ENCODE assay signal across 8 cellular contexts in genomic region chr5:132674671-132675506, GRCh38. TPM values are rescaled to one million over a fixed set of nuclear protein-coding genes. Genes with fewer than 3 reads are reported as not detected.
DNase-seq lines count a peak whose midpoint lies in the region; ATAC-seq and TF ChIP-seq lines count a peak whose summit lies in the region.

No MANE protein-coding gene starts in this region.

- H3K4me3 Mint-ChIP-seq in activated CD8-positive, alpha-beta T cell treated with anti-CD3 and anti-CD28 coated beads for 36 hours: no peak overlapping the region

- no peaks in the 10 kb centered on the region for H3K27me3 Mint-ChIP-seq in activated CD8-positive, alpha-beta T cell treated with anti-CD3 and anti-CD28 coated beads for 36 hours

- CTCF ChIA-PET in activated CD8-positive, alpha-beta T cell treated with anti-CD3 and anti-CD28 coated beads for 36 hours (lab: Charles Lee): interaction anchor here (0.7 to 1.3 kb wide), 4 partner anchors 10 to 147 kb away, joined by 3 to 4 read pairs (median 3); no protein-coding TSS in a partner anchor

- H3K4me1 Mint-ChIP-seq in activated CD8-positive, alpha-beta T cell treated with anti-CD3 and anti-CD28 coated beads for 36 hours (ENCODE audit: low read depth): peaks cover 28% of the 10 kb centered on the region

- peak; percentile 80 for ATAC-seq in HG03095 (IDR thresholded peaks at IDR 0.05; ENCODE audit: unreplicated experiment)
- ATAC-seq in activated CD8-positive, alpha-beta T cell treated with anti-CD3 and anti-CD28 coated beads for 36 hours: peak; percentile 63

- POLR2A ChIA-PET in activated CD8-positive, alpha-beta T cell treated with anti-CD3 and anti-CD28 coated beads for 36 hours (lab: Charles Lee): interaction anchor here (0.8 to 2.0 kb wide), 10 partner anchors 10 to 179 kb away, joined by 3 to 7 read pairs (median 4); partner anchors contain the start of gene IL13

- no peaks in the 10 kb centered on the region for H3K36me3 Mint-ChIP-seq in activated CD8-positive, alpha-beta T cell treated with anti-CD3 and anti-CD28 coated beads for 36 hours (ENCODE audit: low read depth)

- H3K27ac Mint-ChIP-seq in activated CD8-positive, alpha-beta T cell treated with anti-CD3 and anti-CD28 coated beads for 36 hours: peak overlapping the region; percentile 84

- intact Hi-C loops in activated CD8-positive, alpha-beta T cell treated with anti-CD3 and anti-CD28 coated beads for 36 hours (cut with micrococcal nuclease): no loop called here

- H3K9me3 Mint-ChIP-seq in activated CD8-positive, alpha-beta T cell treated with anti-CD3 and anti-CD28 coated beads for 36 hours: no peaks in the 10 kb centered on the region

- TF ChIP-seq CTCF in activated CD8-positive, alpha-beta T cell treated with anti-CD3 and anti-CD28 coated beads for 36 hours (IDR thresholded peaks at IDR 0.05): no peak

- DNase-seq in AG20443 (ENCODE audit: low spot score) (peak; percentile 90), kidney tubule cell (ENCODE audit: low spot score) (peak; percentile 90), NCI-H1417 (lab: John Stamatoyannopoulos, UW) (no peak), NCI-H526 treated with DMSO at 0.1 percent for 48 hours (lab: John Stamatoyannopoulos, UW) (no peak)
- DNase-seq in activated CD8-positive, alpha-beta T cell treated with anti-CD3 and anti-CD28 coated beads for 36 hours: peak; percentile 23
- DNase-seq in stimulated activated CD4-positive, alpha-beta T cell treated with anti-CD3 and anti-CD28 coated beads, Interleukin-4, amount 100 ng/mL, for 4 hours: no peak

- TF ChIP-seq POLR2A in GM19193 (IDR thresholded peaks at IDR 0.05; ENCODE audit: extremely low read depth, insufficient read depth, insufficient read length): peak; percentile 64

RNA-seq across cellular contexts. Expression of gene IL4, which starts 1.1 kb away (rescaled TPM):
- 1 to 10 TPM in 1 of 2 experiments, under 1 TPM in 1; 0.72 to 1.4 TPM for total RNA-seq in activated CD8-positive, alpha-beta T cell treated with anti-CD3 and anti-CD28 coated beads for 36 hours

RNA-seq across cellular contexts. Expression of gene IL13, which starts 16.9 kb away (rescaled TPM):
- 1 to 10 TPM; 4.8 to 6.5 TPM for total RNA-seq in activated CD8-positive, alpha-beta T cell treated with anti-CD3 and anti-CD28 coated beads for 36 hours

Comparison
In these comparisons a context has a peak if more than half of its experiments do, and no peak if none do; other contexts are left out.
1. DNase-seq: peak in AG20443 (single experiment), activated CD8-positive, alpha-beta T cell treated with anti-CD3 and anti-CD28 coated beads for 36 hours (single experiment) and kidney tubule cell (single experiment); none in NCI-H1417 (0 of 3), NCI-H526 treated with DMSO at 0.1 percent for 48 hours (single experiment) and stimulated activated CD4-positive, alpha-beta T cell treated with anti-CD3 and anti-CD28 coated beads, Interleukin-4, amount 100 ng/mL, for 4 hours (0 of 2).